ENCODE assay signal across 33 cellular contexts in genomic region chr6:45535933-45536332, GRCh38.
DNase-seq lines count a peak whose midpoint lies in the region; ATAC-seq, FAIRE-seq and TF ChIP-seq lines count a peak whose summit lies in the region.
"Had no signal": no experiment of that assay in that cellular context is flagged by ENCODE, and none has a peak within 500 bp of the region (broad histone marks: within the 10 kb centered on the region; RNA-seq: fewer than 3 reads in every experiment).

No MANE protein-coding gene starts in this region.

- peaks cover 0 to 9% of the 10 kb centered on the region in 2 experiments; a peak in 2 of 5 replicates for H3K4me1 ChIP-seq in K562 (replicated peaks in 1 of 2; ENCODE audit: control insufficient read depth in 2 of 2, insufficient read depth in 2 of 2, low read length in 2 of 2)
- peaks cover 10 to 12% of the 10 kb centered on the region in 2 experiments for H3K4me1 ChIP-seq in neutrophil (ENCODE audit: control insufficient read depth in 1 of 2, insufficient read depth in 1 of 2, low read depth in 1 of 2, low read length in 1 of 2)
- H3K4me1 ChIP-seq in Karpas-422 (ENCODE audit: low read length) = no peaks in the 10 kb centered on the region
- H3K4me1 ChIP-seq: A549 had no signal

- TF ChIP-seq CTCF in K562 (IDR thresholded peaks at IDR 0.05 in 2 of 3, conservative IDR thresholded peaks at IDR 0.05 in 1 of 3; ENCODE audit: insufficient read depth in 2 of 3, low read depth in 1 of 3, low read length in 3 of 3) (no peak), neutrophil (IDR thresholded peaks at IDR 0.05) (no peak)

- peak overlapping the region; percentile 66 for H3K27ac Mint-ChIP-seq in stimulated activated naive CD8-positive, alpha-beta T cell treated with anti-CD3 and anti-CD28 coated beads, Interleukin-15, Interleukin-2, amounts not matched to agents 100 ng/mL and 50 ng/mL, for 24 hours
- no peak overlapping the region for H3K27ac Mint-ChIP-seq in stimulated activated naive CD8-positive, alpha-beta T cell treated with anti-CD3 and anti-CD28 coated beads, Interleukin-15, amount 100 ng/mL, for 72 hours
- H3K27ac Mint-ChIP-seq: CD8-positive, alpha-beta T cell; H9; mesothelial cell of epicardium had no signal

- no peaks in the 10 kb centered on the region for H4K20me1 ChIP-seq in K562 (replicated peaks; ENCODE audit: control insufficient read depth, insufficient read depth, low read length)
- no peaks in the 10 kb centered on the region for H4K20me1 ChIP-seq in Karpas-422 (ENCODE audit: insufficient read depth, low read depth, low read length)

- no peak overlapping the region for H3K4me3 ChIP-seq in K562
- no peak overlapping the region for H3K4me3 ChIP-seq in neutrophil (ENCODE audit: low read depth in 1 of 2, low read length in 1 of 2)
- no peak overlapping the region for H3K4me3 ChIP-seq in Karpas-422 (ENCODE audit: low read length)
- H3K4me3 ChIP-seq: A549, esophagus muscularis mucosa, sigmoid colon had no signal

- no peaks in the 10 kb centered on the region; a peak in 1 of 5 replicates for H3K27me3 ChIP-seq in K562 (ENCODE audit: control insufficient read depth in 2 of 2, insufficient read depth in 2 of 2, low read length in 2 of 2)
- no peaks in the 10 kb centered on the region for H3K27me3 ChIP-seq in neutrophil
- no peaks in the 10 kb centered on the region for H3K27me3 ChIP-seq in Karpas-422 (ENCODE audit: low read length)
- H3K27me3 ChIP-seq: sigmoid colon had no signal

- H3K36me3 ChIP-seq in K562 (ENCODE audit: control insufficient read depth, insufficient read depth, low read length) = no peaks in the 10 kb centered on the region
- no peaks in the 10 kb centered on the region for H3K36me3 ChIP-seq in neutrophil
- no peaks in the 10 kb centered on the region for H3K36me3 ChIP-seq in Karpas-422 (ENCODE audit: insufficient read depth, low read length)
- H3K36me3 ChIP-seq: esophagus muscularis mucosa, sigmoid colon had no signal

- no peaks in the 10 kb centered on the region for H3K79me2 ChIP-seq in K562 (ENCODE audit: control insufficient read depth, insufficient read depth, low read length)
- H3K79me2 ChIP-seq in Karpas-422 (ENCODE audit: low read length) = no peaks in the 10 kb centered on the region

- no peak for TF ChIP-seq RAD21 in K562 (CRISPR knock-in tag; conservative IDR thresholded peaks at IDR 0.05 in 1 of 2, IDR thresholded peaks at IDR 0.05 in 1 of 2)

- no peak for TF ChIP-seq POLR2A in K562 (conservative IDR thresholded peaks at IDR 0.05)

- H3K36me3 Mint-ChIP-seq in stimulated activated naive CD8-positive, alpha-beta T cell treated with anti-CD3 and anti-CD28 coated beads, Interleukin-15, Interleukin-2, amounts not matched to agents 100 ng/mL and 50 ng/mL, for 24 hours (ENCODE audit: low read depth) = peaks cover 26% of the 10 kb centered on the region
- H3K36me3 Mint-ChIP-seq: mesothelial cell of epicardium had no signal

- FAIRE-seq in K562 (lab: Jason Lieb, UNC) = no peak
- no peak for FAIRE-seq in HTR-8/SVneo (lab: Jason Lieb, UNC)
- FAIRE-seq: A549, kidney had no signal

- POLR2A ChIA-PET in K562 (lab: Yijun Ruan, JAX) = interaction anchor here (0.6 to 0.8 kb wide), 2 partner anchors 9 to 832 kb away, joined by 3 read pairs; no protein-coding TSS in a partner anchor

- H2AFZ ChIP-seq in K562 (ENCODE audit: low read depth, low read length) = 0 out of 2 replicates have a peak overlapping the region, but pooled peaks have one; percentile 11
- H2AFZ ChIP-seq in Karpas-422 (ENCODE audit: low read length) = no peak overlapping the region

- no peaks in the 10 kb centered on the region for H3K9me2 ChIP-seq in Karpas-422 (replicated peaks; ENCODE audit: insufficient read depth, low read length)

- no peaks in the 10 kb centered on the region for H3K9me3 ChIP-seq in K562 (replicated peaks; ENCODE audit: control insufficient read depth, insufficient read depth, low read depth, low read length)
- H3K9me3 ChIP-seq in neutrophil = no peaks in the 10 kb centered on the region
- H3K9me3 ChIP-seq in Karpas-422 (ENCODE audit: low read length) = no peaks in the 10 kb centered on the region
- H3K9me3 ChIP-seq: A549, esophagus muscularis mucosa, sigmoid colon had no signal

- no peak for TF ChIP-seq EP300 in K562 (IDR thresholded peaks at IDR 0.05; ENCODE audit: low read length)

- no peak overlapping the region for H3K4me2 ChIP-seq in K562 (ENCODE audit: insufficient read depth, low read length)
- H3K4me2 ChIP-seq in Karpas-422 (ENCODE audit: low read depth, low read length, poor library complexity, severe bottlenecking) = no peak overlapping the region
- H3K4me2 ChIP-seq: A549, KMS-11 had no signal

- in situ Hi-C loops in K562 (cut with MboI) = no loop called here

- CTCF ChIA-PET in K562 (lab: Yijun Ruan, JAX; ENCODE audit: low intra/inter-chr PET ratio) = no interaction called here

- no peak for DNase-seq in stimulated activated naive CD8-positive, alpha-beta T cell treated with anti-CD3 and anti-CD28 coated beads, Interleukin-15, amount 100 ng/mL, for 72 hours
- DNase-seq in K562 (ENCODE audit: extremely low read depth in 1 of 4, low spot score in 3 of 4) = no peak
- no peak for DNase-seq in GM03348 (ENCODE audit: low spot score)
- no peak for DNase-seq in HTR-8/SVneo (ENCODE audit: insufficient read length, low spot score)
- DNase-seq in Karpas-422 = no peak
- DNase-seq: activated CD4-positive, alpha-beta T cell treated with anti-CD3 and anti-CD28 coated beads, Interleukin-2, amount 50 U/mL, for 48 hours; activated naive CD4-positive, alpha-beta T cell treated with Interleukin-2 at 50 U/mL for 16 hours; AML-193; CD8-positive, alpha-beta T cell; cortex of kidney; DMS 273 treated with DMSO at 0.1 percent for 48 hours; foreskin fibroblast; H9; head of caudate nucleus; kidney; naive thymus-derived CD4-positive, alpha-beta T cell; NCI-H2081; NCI-H2227 treated with DMSO at 0.1 percent for 48 hours; NCI-H526 treated with DMSO at 0.1 percent for 48 hours; nucleus accumbens; SHP77; sigmoid colon; stimulated activated CD4-positive, alpha-beta T cell treated with anti-CD3 and anti-CD28 coated beads, Interleukin-4, amount 100 ng/mL, for 1 hour; T-helper 9 cell; trophoblast cell had no signal

- H3K9ac ChIP-seq in K562 (ENCODE audit: insufficient read depth in 1 of 2, low read depth in 2 of 2, low read length in 2 of 2) (no peak overlapping the region), Karpas-422 (ENCODE audit: low read length) (no peak overlapping the region)
- H3K9ac ChIP-seq: KMS-11 had no signal

- no peaks in the 10 kb centered on the region for H3K9me3 Mint-ChIP-seq in stimulated activated naive CD8-positive, alpha-beta T cell treated with anti-CD3 and anti-CD28 coated beads, Interleukin-15, Interleukin-2, amounts not matched to agents 100 ng/mL and 50 ng/mL, for 24 hours
- no peaks in the 10 kb centered on the region for H3K9me3 Mint-ChIP-seq in stimulated activated naive CD8-positive, alpha-beta T cell treated with anti-CD3 and anti-CD28 coated beads, Interleukin-15, amount 100 ng/mL, for 72 hours
- H3K9me3 Mint-ChIP-seq: CD8-positive, alpha-beta T cell; H9; mesothelial cell of epicardium; naive thymus-derived CD4-positive, alpha-beta T cell had no signal

- no peaks in the 10 kb centered on the region for H3K9me1 ChIP-seq in K562 (ENCODE audit: control insufficient read depth, insufficient read depth, low read length)

- intact Hi-C loops in K562 (cut with micrococcal nuclease) = no loop called here

- peaks cover 18% of the 10 kb centered on the region for H3K4me1 Mint-ChIP-seq in stimulated activated naive CD8-positive, alpha-beta T cell treated with anti-CD3 and anti-CD28 coated beads, Interleukin-15, Interleukin-2, amounts not matched to agents 100 ng/mL and 50 ng/mL, for 24 hours (ENCODE audit: low read depth)
- peaks cover 15% of the 10 kb centered on the region for H3K4me1 Mint-ChIP-seq in stimulated activated naive CD8-positive, alpha-beta T cell treated with anti-CD3 and anti-CD28 coated beads, Interleukin-15, amount 100 ng/mL, for 72 hours

- no peak for ATAC-seq in stimulated activated naive CD8-positive, alpha-beta T cell treated with anti-CD3 and anti-CD28 coated beads, Interleukin-15, amount 100 ng/mL, for 72 hours
- no peak for ATAC-seq in K562
- ATAC-seq in GM18867 (IDR thresholded peaks at IDR 0.05; ENCODE audit: unreplicated experiment) = no peak
- ATAC-seq: A549; activated CD4-positive, CD25-positive, alpha-beta regulatory T cell treated with anti-CD3 and anti-CD28 coated beads, Interleukin-2, amount 50 U/mL, for 24 hours; CD8-positive, alpha-beta T cell; naive thymus-derived CD4-positive, alpha-beta T cell had no signal

- no peaks in the 10 kb centered on the region for H3K27me3 Mint-ChIP-seq in stimulated activated naive CD8-positive, alpha-beta T cell treated with anti-CD3 and anti-CD28 coated beads, Interleukin-15, Interleukin-2, amounts not matched to agents 100 ng/mL and 50 ng/mL, for 24 hours
- H3K27me3 Mint-ChIP-seq in stimulated activated naive CD8-positive, alpha-beta T cell treated with anti-CD3 and anti-CD28 coated beads, Interleukin-15, amount 100 ng/mL, for 72 hours = no peaks in the 10 kb centered on the region
- H3K27me3 Mint-ChIP-seq: naive thymus-derived CD4-positive, alpha-beta T cell had no signal

- H3K4me3 Mint-ChIP-seq in stimulated activated naive CD8-positive, alpha-beta T cell treated with anti-CD3 and anti-CD28 coated beads, Interleukin-15, Interleukin-2, amounts not matched to agents 100 ng/mL and 50 ng/mL, for 24 hours = no peak overlapping the region
- no peak overlapping the region for H3K4me3 Mint-ChIP-seq in stimulated activated naive CD8-positive, alpha-beta T cell treated with anti-CD3 and anti-CD28 coated beads, Interleukin-15, amount 100 ng/mL, for 72 hours
- H3K4me3 Mint-ChIP-seq: CD8-positive, alpha-beta T cell; H9; mesothelial cell of epicardium; naive thymus-derived CD4-positive, alpha-beta T cell had no signal

- no peak overlapping the region for H3K27ac ChIP-seq in K562 (ENCODE audit: extremely low read depth, low read depth, low read length)
- H3K27ac ChIP-seq in neutrophil = peak overlapping the region; percentile 76
- no peak overlapping the region for H3K27ac ChIP-seq in Karpas-422 (ENCODE audit: low read length)
- H3K27ac ChIP-seq: A549, esophagus muscularis mucosa, KMS-11, sigmoid colon had no signal

- 12% methylated on average over 4 of the region's 4 CpGs for WGBS in K562 (ENCODE audit: insufficient coverage, low coverage, missing lambda C conversion rate)

- BruUV-seq in K562 (replicated peaks; lab: Mats Ljungman, UMichigan) = no TSS peak

TF ChIP-seq in K562, 482 proteins besides CTCF, POLR2A, EP300 and RAD21 (continues in another document):
- TF ChIP-seq ELF1 (tag; IDR thresholded peaks at IDR 0.05) (0 out of 2 replicates have a peak, but pooled peaks have one; percentile 25), POLR2AphosphoS2 (IDR thresholded peaks at IDR 0.05; ENCODE audit: low read length) (no peak), ZEB2 (IDR thresholded peaks at IDR 0.05) (peak; percentile 73)
